ENCODE assay signal across 1 cellular context in genomic region chr5:179530069-179530998, GRCh38.
TF ChIP-seq lines count a peak whose summit lies in the region.

No MANE protein-coding gene starts in this region.

TF ChIP-seq in HepG2, 621 proteins besides CTCF, POLR2A, EP300 and RAD21 (continued from another document and continues in another):
- no peak for TF ChIP-seq AKNA (CRISPR knock-in tag; IDR thresholded peaks at IDR 0.05; ENCODE audit: borderline replicate concordance)
- 0 out of 2 replicates have a peak, but pooled peaks have one; percentile 36 for TF ChIP-seq YEATS2 (CRISPR knock-in tag; IDR thresholded peaks at IDR 0.05; ENCODE audit: borderline replicate concordance)
- TF ChIP-seq ZSCAN30 (CRISPR knock-in tag; IDR thresholded peaks at IDR 0.05): no peak
- TF ChIP-seq DNMT3B (CRISPR knock-in tag; conservative IDR thresholded peaks at IDR 0.05): no peak
- no peak for TF ChIP-seq PHB2 (IDR thresholded peaks at IDR 0.05; ENCODE audit: partially characterized antibody)
- no peak for TF ChIP-seq NFE2L1 (CRISPR knock-in tag; IDR thresholded peaks at IDR 0.05; ENCODE audit: borderline replicate concordance)
- TF ChIP-seq, protein P1, sequence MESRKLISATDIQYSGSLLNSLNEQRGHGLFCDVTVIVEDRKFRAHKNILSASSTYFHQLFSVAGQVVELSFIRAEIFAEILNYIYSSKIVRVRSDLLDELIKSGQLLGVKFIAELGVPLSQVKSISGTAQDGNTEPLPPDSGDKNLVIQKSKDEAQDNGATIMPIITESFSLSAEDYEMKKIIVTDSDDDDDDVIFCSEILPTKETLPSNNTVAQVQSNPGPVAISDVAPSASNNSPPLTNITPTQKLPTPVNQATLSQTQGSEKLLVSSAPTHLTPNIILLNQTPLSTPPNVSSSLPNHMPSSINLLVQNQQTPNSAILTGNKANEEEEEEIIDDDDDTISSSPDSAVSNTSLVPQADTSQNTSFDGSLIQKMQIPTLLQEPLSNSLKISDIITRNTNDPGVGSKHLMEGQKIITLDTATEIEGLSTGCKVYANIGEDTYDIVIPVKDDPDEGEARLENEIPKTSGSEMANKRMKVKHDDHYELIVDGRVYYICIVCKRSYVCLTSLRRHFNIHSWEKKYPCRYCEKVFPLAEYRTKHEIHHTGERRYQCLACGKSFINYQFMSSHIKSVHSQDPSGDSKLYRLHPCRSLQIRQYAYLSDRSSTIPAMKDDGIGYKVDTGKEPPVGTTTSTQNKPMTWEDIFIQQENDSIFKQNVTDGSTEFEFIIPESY (CRISPR knock-in tag; IDR thresholded peaks at IDR 0.05): 0 out of 2 replicates have a peak, but pooled peaks have one; percentile 25
- TF ChIP-seq ATAD3A (CRISPR knock-in tag; IDR thresholded peaks at IDR 0.05): no peak
- no peak for TF ChIP-seq ZSCAN29 (CRISPR knock-in tag; conservative IDR thresholded peaks at IDR 0.05)
- no peak for TF ChIP-seq ZFP41 (CRISPR knock-in tag; IDR thresholded peaks at IDR 0.05; ENCODE audit: borderline replicate concordance)
- no peak for TF ChIP-seq BRD4 (CRISPR knock-in tag; IDR thresholded peaks at IDR 0.05)
- TF ChIP-seq FOXC1 (CRISPR knock-in tag; IDR thresholded peaks at IDR 0.05; ENCODE audit: borderline replicate concordance): no peak
- no peak for TF ChIP-seq NR2F1 (CRISPR knock-in tag; IDR thresholded peaks at IDR 0.05)
- TF ChIP-seq ZNF782 (CRISPR knock-in tag; IDR thresholded peaks at IDR 0.05; ENCODE audit: borderline replicate concordance): no peak
- TF ChIP-seq ZNF672 (CRISPR knock-in tag; IDR thresholded peaks at IDR 0.05): no peak
- TF ChIP-seq NAIF1 (CRISPR knock-in tag; IDR thresholded peaks at IDR 0.05; ENCODE audit: borderline replicate concordance): no peak
- no peak for TF ChIP-seq SYNCRIP (IDR thresholded peaks at IDR 0.05; ENCODE audit: insufficient read depth, low read depth, low read length)
- TF ChIP-seq ZSCAN31 (CRISPR knock-in tag; IDR thresholded peaks at IDR 0.05; ENCODE audit: low read depth): no peak
- TF ChIP-seq HDAC6 (IDR thresholded peaks at IDR 0.05; ENCODE audit: low read depth, low read length): no peak
- TF ChIP-seq ZNF550 (CRISPR knock-in tag; IDR thresholded peaks at IDR 0.05; ENCODE audit: borderline replicate concordance): no peak
- TF ChIP-seq, protein P2, sequence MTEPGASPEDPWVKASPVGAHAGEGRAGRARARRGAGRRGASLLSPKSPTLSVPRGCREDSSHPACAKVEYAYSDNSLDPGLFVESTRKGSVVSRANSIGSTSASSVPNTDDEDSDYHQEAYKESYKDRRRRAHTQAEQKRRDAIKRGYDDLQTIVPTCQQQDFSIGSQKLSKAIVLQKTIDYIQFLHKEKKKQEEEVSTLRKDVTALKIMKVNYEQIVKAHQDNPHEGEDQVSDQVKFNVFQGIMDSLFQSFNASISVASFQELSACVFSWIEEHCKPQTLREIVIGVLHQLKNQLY (CRISPR knock-in tag; IDR thresholded peaks at IDR 0.05): no peak
- peak; percentile 39; the same call in 1 of the 2 replicates for TF ChIP-seq UBTF (CRISPR knock-in tag; IDR thresholded peaks at IDR 0.05)
- no peak for TF ChIP-seq ZFP37 (CRISPR knock-in tag; IDR thresholded peaks at IDR 0.05; ENCODE audit: borderline replicate concordance)
- no peak for TF ChIP-seq YEATS4 (CRISPR knock-in tag; IDR thresholded peaks at IDR 0.05; ENCODE audit: borderline replicate concordance)
- no peak for TF ChIP-seq ISL2 (CRISPR knock-in tag; IDR thresholded peaks at IDR 0.05)
- TF ChIP-seq, protein P3, sequence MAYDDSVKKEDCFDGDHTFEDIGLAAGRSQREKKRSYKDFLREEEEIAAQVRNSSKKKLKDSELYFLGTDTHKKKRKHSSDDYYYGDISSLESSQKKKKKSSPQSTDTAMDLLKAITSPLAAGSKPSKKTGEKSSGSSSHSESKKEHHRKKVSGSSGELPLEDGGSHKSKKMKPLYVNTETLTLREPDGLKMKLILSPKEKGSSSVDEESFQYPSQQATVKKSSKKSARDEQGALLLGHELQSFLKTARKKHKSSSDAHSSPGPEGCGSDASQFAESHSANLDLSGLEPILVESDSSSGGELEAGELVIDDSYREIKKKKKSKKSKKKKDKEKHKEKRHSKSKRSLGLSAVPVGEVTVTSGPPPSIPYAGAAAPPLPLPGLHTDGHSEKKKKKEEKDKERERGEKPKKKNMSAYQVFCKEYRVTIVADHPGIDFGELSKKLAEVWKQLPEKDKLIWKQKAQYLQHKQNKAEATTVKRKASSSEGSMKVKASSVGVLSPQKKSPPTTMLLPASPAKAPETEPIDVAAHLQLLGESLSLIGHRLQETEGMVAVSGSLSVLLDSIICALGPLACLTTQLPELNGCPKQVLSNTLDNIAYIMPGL (CRISPR knock-in tag; IDR thresholded peaks at IDR 0.05; ENCODE audit: borderline replicate concordance in 1 of 2, low read depth in 1 of 2): no peak
- TF ChIP-seq SCMH1 (CRISPR knock-in tag; IDR thresholded peaks at IDR 0.05; ENCODE audit: borderline replicate concordance): no peak
- no peak for TF ChIP-seq ZNF816 (CRISPR knock-in tag; IDR thresholded peaks at IDR 0.05; ENCODE audit: borderline replicate concordance)
- TF ChIP-seq TARDBP (CRISPR knock-in tag; IDR thresholded peaks at IDR 0.05): no peak
- TF ChIP-seq, protein P4, sequence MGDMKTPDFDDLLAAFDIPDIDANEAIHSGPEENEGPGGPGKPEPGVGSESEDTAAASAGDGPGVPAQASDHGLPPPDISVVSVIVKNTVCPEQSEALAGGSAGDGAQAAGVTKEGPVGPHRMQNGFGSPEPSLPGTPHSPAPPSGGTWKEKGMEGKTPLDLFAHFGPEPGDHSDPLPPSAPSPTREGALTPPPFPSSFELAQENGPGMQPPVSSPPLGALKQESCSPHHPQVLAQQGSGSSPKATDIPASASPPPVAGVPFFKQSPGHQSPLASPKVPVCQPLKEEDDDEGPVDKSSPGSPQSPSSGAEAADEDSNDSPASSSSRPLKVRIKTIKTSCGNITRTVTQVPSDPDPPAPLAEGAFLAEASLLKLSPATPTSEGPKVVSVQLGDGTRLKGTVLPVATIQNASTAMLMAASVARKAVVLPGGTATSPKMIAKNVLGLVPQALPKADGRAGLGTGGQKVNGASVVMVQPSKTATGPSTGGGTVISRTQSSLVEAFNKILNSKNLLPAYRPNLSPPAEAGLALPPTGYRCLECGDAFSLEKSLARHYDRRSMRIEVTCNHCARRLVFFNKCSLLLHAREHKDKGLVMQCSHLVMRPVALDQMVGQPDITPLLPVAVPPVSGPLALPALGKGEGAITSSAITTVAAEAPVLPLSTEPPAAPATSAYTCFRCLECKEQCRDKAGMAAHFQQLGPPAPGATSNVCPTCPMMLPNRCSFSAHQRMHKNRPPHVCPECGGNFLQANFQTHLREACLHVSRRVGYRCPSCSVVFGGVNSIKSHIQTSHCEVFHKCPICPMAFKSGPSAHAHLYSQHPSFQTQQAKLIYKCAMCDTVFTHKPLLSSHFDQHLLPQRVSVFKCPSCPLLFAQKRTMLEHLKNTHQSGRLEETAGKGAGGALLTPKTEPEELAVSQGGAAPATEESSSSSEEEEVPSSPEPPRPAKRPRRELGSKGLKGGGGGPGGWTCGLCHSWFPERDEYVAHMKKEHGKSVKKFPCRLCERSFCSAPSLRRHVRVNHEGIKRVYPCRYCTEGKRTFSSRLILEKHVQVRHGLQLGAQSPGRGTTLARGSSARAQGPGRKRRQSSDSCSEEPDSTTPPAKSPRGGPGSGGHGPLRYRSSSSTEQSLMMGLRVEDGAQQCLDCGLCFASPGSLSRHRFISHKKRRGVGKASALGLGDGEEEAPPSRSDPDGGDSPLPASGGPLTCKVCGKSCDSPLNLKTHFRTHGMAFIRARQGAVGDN (CRISPR knock-in tag; IDR thresholded peaks at IDR 0.05): peak; percentile 86
- TF ChIP-seq ZNF138 (CRISPR knock-in tag; IDR thresholded peaks at IDR 0.05; ENCODE audit: low read depth): no peak
- TF ChIP-seq SOX13 (IDR thresholded peaks at IDR 0.05): no peak
- 0 out of 4 replicates have a peak, but pooled peaks of 1 of the 2 experiments have one; percentile 11 for TF ChIP-seq SOX13 (CRISPR knock-in tag; conservative IDR thresholded peaks at IDR 0.05 in 1 of 2, IDR thresholded peaks at IDR 0.05 in 1 of 2)
- TF ChIP-seq, protein P5, sequence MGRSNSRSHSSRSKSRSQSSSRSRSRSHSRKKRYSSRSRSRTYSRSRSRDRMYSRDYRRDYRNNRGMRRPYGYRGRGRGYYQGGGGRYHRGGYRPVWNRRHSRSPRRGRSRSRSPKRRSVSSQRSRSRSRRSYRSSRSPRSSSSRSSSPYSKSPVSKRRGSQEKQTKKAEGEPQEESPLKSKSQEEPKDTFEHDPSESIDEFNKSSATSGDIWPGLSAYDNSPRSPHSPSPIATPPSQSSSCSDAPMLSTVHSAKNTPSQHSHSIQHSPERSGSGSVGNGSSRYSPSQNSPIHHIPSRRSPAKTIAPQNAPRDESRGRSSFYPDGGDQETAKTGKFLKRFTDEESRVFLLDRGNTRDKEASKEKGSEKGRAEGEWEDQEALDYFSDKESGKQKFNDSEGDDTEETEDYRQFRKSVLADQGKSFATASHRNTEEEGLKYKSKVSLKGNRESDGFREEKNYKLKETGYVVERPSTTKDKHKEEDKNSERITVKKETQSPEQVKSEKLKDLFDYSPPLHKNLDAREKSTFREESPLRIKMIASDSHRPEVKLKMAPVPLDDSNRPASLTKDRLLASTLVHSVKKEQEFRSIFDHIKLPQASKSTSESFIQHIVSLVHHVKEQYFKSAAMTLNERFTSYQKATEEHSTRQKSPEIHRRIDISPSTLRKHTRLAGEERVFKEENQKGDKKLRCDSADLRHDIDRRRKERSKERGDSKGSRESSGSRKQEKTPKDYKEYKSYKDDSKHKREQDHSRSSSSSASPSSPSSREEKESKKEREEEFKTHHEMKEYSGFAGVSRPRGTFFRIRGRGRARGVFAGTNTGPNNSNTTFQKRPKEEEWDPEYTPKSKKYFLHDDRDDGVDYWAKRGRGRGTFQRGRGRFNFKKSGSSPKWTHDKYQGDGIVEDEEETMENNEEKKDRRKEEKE (IDR thresholded peaks at IDR 0.05): no peak
- TF ChIP-seq MBD4 (IDR thresholded peaks at IDR 0.05; ENCODE audit: borderline replicate concordance, low read length): no peak
- no peak for TF ChIP-seq PLSCR1 (CRISPR knock-in tag; IDR thresholded peaks at IDR 0.05; ENCODE audit: borderline replicate concordance)
- TF ChIP-seq ZNF232 (CRISPR knock-in tag; IDR thresholded peaks at IDR 0.05; ENCODE audit: borderline replicate concordance): no peak
- TF ChIP-seq ZFP90 (CRISPR knock-in tag; IDR thresholded peaks at IDR 0.05; ENCODE audit: borderline replicate concordance): no peak
- TF ChIP-seq, protein P6, sequence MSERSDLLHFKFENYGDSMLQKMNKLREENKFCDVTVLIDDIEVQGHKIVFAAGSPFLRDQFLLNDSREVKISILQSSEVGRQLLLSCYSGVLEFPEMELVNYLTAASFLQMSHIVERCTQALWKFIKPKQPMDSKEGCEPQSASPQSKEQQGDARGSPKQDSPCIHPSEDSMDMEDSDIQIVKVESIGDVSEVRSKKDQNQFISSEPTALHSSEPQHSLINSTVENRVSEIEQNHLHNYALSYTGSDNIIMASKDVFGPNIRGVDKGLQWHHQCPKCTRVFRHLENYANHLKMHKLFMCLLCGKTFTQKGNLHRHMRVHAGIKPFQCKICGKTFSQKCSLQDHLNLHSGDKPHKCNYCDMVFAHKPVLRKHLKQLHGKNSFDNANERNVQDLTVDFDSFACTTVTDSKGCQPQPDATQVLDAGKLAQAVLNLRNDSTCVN (CRISPR knock-in tag; IDR thresholded peaks at IDR 0.05; ENCODE audit: borderline replicate concordance): no peak
- no peak for TF ChIP-seq WIZ (CRISPR knock-in tag; IDR thresholded peaks at IDR 0.05)
- no peak for TF ChIP-seq ZNF839 (CRISPR knock-in tag; IDR thresholded peaks at IDR 0.05; ENCODE audit: borderline replicate concordance)
- no peak for TF ChIP-seq ZFP82 (CRISPR knock-in tag; IDR thresholded peaks at IDR 0.05; ENCODE audit: borderline replicate concordance)
